10 cellular contexts compared by ENCODE assay signal in the genomic region with DNA sequence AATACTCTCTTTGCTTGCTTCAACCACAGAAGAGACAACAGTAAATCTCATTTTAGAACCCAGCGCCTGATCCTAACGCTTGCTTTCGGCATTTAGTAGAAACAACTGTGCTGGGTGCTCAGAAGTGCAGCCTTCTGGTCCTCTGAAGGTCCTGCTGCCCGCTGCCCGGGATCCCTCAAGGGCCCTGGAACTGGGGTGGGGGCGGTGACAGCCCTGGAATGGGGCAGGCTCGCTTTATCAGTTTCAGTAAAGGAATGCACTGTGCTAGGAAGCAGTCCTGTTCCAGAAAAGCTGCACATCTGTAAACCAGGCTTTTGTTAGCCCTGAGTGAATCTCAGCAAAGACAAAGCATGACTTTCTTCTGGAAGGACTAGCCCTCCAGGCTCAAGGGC.
DNase-seq lines count a peak whose midpoint lies in the region; ATAC-seq, FAIRE-seq and TF ChIP-seq lines count a peak whose summit lies in the region.
"Had no signal": no experiment of that assay in that cellular context is flagged by ENCODE, and none has a peak within 500 bp of the region (broad histone marks: within the 10 kb centered on the region; RNA-seq: fewer than 3 reads in every experiment).

No MANE protein-coding gene starts in this region.

- H3K79me2 ChIP-seq in GM23248 (ENCODE audit: insufficient read depth): peaks cover 16% of the 10 kb centered on the region; the same call in 1 of the 2 replicates
- H3K79me2 ChIP-seq in keratinocyte (ENCODE audit: control insufficient read depth, insufficient read depth, low read length): no peaks in the 10 kb centered on the region

- H3F3A ChIP-seq in GM23248 (ENCODE audit: insufficient read depth): peaks cover 39% of the 10 kb centered on the region

- H3K9me1 ChIP-seq in keratinocyte (ENCODE audit: control insufficient read depth, extremely low read depth, insufficient read depth, low read length): no peaks in the 10 kb centered on the region

- H2AFZ ChIP-seq in GM23248 (no peak overlapping the region), keratinocyte (ENCODE audit: control insufficient read depth, low read length) (no peak overlapping the region)

- 33 to 36% methylated on average over 7 of the region's 7 CpGs for WGBS in GM23248 (ENCODE audit: low coverage in 1 of 2, low lambda C conversion rate in 2 of 2, missing lambda C conversion rate in 2 of 2), 2 experiments

- H3K9ac ChIP-seq in GM23248 (peak overlapping the region; percentile 52), keratinocyte (ENCODE audit: control insufficient read depth, extremely low read depth, insufficient read depth, low read length) (no peak overlapping the region)

- H3K27ac ChIP-seq in GM23248 (peak overlapping the region; percentile 52), keratinocyte (ENCODE audit: control insufficient read depth, insufficient read depth, low read length) (no peak overlapping the region)

- in situ Hi-C loops in GM23248 (cut with MboI): no loop called here

- TF ChIP-seq CTCF in cardiac fibroblast (IDR thresholded peaks at IDR 0.05; ENCODE audit: low read depth, low read length): no peak
- no peak for TF ChIP-seq CTCF in keratinocyte (optimal IDR thresholded peaks at IDR 0.05 in 1 of 3, IDR thresholded peaks at IDR 0.05 in 1 of 3, conservative IDR thresholded peaks at IDR 0.05 in 1 of 3; ENCODE audit: extremely low read depth in 1 of 3, insufficient read depth in 2 of 3, low read length in 3 of 3)

- H4K20me1 ChIP-seq in GM23248 (ENCODE audit: insufficient read depth): no peaks in the 10 kb centered on the region
- no peaks in the 10 kb centered on the region for H4K20me1 ChIP-seq in keratinocyte (ENCODE audit: control insufficient read depth, extremely low read depth, insufficient read depth, low read length)

- no peaks in the 10 kb centered on the region for H3K36me3 ChIP-seq in GM23248 (ENCODE audit: low read depth)
- H3K36me3 ChIP-seq in keratinocyte (ENCODE audit: control insufficient read depth in 2 of 2, extremely low read depth in 1 of 2, insufficient read depth in 2 of 2, low read length in 2 of 2): no peaks in the 10 kb centered on the region

- ATAC-seq in HG02938 (IDR thresholded peaks at IDR 0.05; ENCODE audit: unreplicated experiment): no peak
- ATAC-seq: activated CD8-positive, alpha-beta memory T cell treated with anti-CD3 and anti-CD28 coated beads, Interleukin-2, amount 10 ng/mL, durations not matched to agents 7 days and 5 days had no signal

- H3K27me3 ChIP-seq in GM23248 (replicated peaks; ENCODE audit: insufficient read depth) (no peaks in the 10 kb centered on the region), keratinocyte (ENCODE audit: control insufficient read depth, extremely low read depth, insufficient read depth, low read length) (no peaks in the 10 kb centered on the region)

- peak overlapping the region; percentile 56 for H3K4me2 ChIP-seq in GM23248 (ENCODE audit: unreplicated experiment)
- peak overlapping the region; percentile 75 for H3K4me2 ChIP-seq in keratinocyte (ENCODE audit: control insufficient read depth, extremely low read depth, insufficient read depth, low read depth, low read length)

- no peaks in the 10 kb centered on the region for H3K9me3 ChIP-seq in GM23248 (ENCODE audit: low read depth)
- H3K9me3 ChIP-seq in keratinocyte (ENCODE audit: control insufficient read depth, low read depth, low read length): no peaks in the 10 kb centered on the region

- dilution Hi-C loops in keratinocyte (cut with MboI; ENCODE audit: extremely low pct_ligation_motif_present, low sequenced_read_pairs): no loop called here

- FAIRE-seq in keratinocyte (lab: Jason Lieb, UNC): peak; percentile 81

- peak; percentile 49 for DNase-seq in GM23248
- peak; percentile 46 to 57 for DNase-seq in cardiac fibroblast (ENCODE audit: low read depth in 2 of 2)
- no peak for DNase-seq in keratinocyte (ENCODE audit: low read depth, low spot score)
- DNase-seq in skeletal muscle cell (ENCODE audit: low read depth): no peak
- DNase-seq in NOMO-1 treated with DMSO at 0.1 percent for 48 hours (lab: John Stamatoyannopoulos, UW; ENCODE audit: unreplicated experiment): no peak
- no peak for DNase-seq in NCI-H526 (lab: John Stamatoyannopoulos, UW)
- no peak for DNase-seq in activated T-cell treated with anti-CD3 and anti-CD28 coated beads, Interleukin-2, amount 50 U/mL, for 1 hour
- DNase-seq: activated CD8-positive, alpha-beta memory T cell treated with anti-CD3 and anti-CD28 coated beads, Interleukin-2, amount 10 ng/mL, durations not matched to agents 7 days and 5 days; COR-L47 had no signal

- H3K9me2 ChIP-seq in GM23248 (ENCODE audit: insufficient read depth): no peaks in the 10 kb centered on the region

- H3K4me1 ChIP-seq in GM23248 (ENCODE audit: insufficient read depth) (peaks cover 34% of the 10 kb centered on the region), keratinocyte (ENCODE audit: control insufficient read depth, extremely low read depth, insufficient read depth, low read length) (peaks cover 40% of the 10 kb centered on the region)

- peak overlapping the region; percentile 46 for H3K4me3 ChIP-seq in GM23248
- peak overlapping the region in 1 of 2 donors; percentile 57 for H3K4me3 ChIP-seq in cardiac fibroblast (replicated peaks in 1 of 2; ENCODE audit: low read depth in 2 of 2, low read length in 2 of 2)
- no peak overlapping the region for H3K4me3 ChIP-seq in keratinocyte (ENCODE audit: control insufficient read depth in 2 of 3, extremely low read depth in 1 of 3, insufficient read depth in 2 of 3, low read depth in 1 of 3, low read length in 3 of 3)
- H3K4me3 ChIP-seq in skeletal muscle cell (ENCODE audit: low read depth, low read length): peak overlapping the region; percentile 39

Comparison
In these comparisons a context has a peak if more than half of its experiments do, and no peak if none do; other contexts are left out.
1. DNase-seq: peak in GM23248 (single experiment) and cardiac fibroblast (2 of 2); none in keratinocyte (single experiment), skeletal muscle cell (single experiment), NOMO-1 treated with DMSO at 0.1 percent for 48 hours (single experiment), NCI-H526 (0 of 2) and activated T-cell treated with anti-CD3 and anti-CD28 coated beads, Interleukin-2, amount 50 U/mL, for 1 hour (single experiment).
2. H3K4me3 ChIP-seq: peak in GM23248 (single experiment) and skeletal muscle cell (single experiment); none in keratinocyte (0 of 3).